26 cellular contexts compared by ENCODE assay signal in genomic region chr3:72949016-72949415, GRCh38. TPM values are rescaled to one million over a fixed set of nuclear protein-coding genes. Genes with fewer than 3 reads are reported as not detected.
A peak's percentile ranks its signal among the peaks of the same experiment; 100 is the strongest.
DNase-seq lines count a peak whose midpoint lies in the region; ATAC-seq and TF ChIP-seq lines count a peak whose summit lies in the region.
"Had no signal": no experiment of that assay in that cellular context is flagged by ENCODE, and none has a peak within 500 bp of the region (broad histone marks: within the 10 kb centered on the region; RNA-seq: fewer than 3 reads in every experiment).

No MANE protein-coding gene starts in this region.

- H3K27ac ChIP-seq in left ventricle myocardium inferior (replicated peaks) (no peak overlapping the region), right cardiac atrium (ENCODE audit: low read length) (peak overlapping the region; percentile 48), right lobe of liver (peak overlapping the region in 2 of 3 donors; percentile 62 to 78)
- H3K27ac ChIP-seq: BLaER1, KMS-11 had no signal

- TF ChIP-seq POLR2A in right lobe of liver (IDR thresholded peaks at IDR 0.05), result no peak

- no peak overlapping the region for H3K4me3 ChIP-seq in left ventricle myocardium inferior
- no peak overlapping the region for H3K4me3 ChIP-seq in right cardiac atrium (ENCODE audit: low read length)
- H3K4me3 ChIP-seq in right lobe of liver, result no peak overlapping the region
- H3K4me3 ChIP-seq: BLaER1, GM12878, HAP-1 had no signal

- DNase-seq in Right ventricle myocardium superior, result no peak
- no peak for DNase-seq in left ventricle myocardium inferior
- no peak for DNase-seq in right cardiac atrium
- peak; percentile 58 to 85 (median 82) for DNase-seq in right lobe of liver
- no peak for DNase-seq in C1 segment of cervical spinal cord (lab: John Stamatoyannopoulos, UW)
- no peak for DNase-seq in SHP77 treated with DMSO at 0.1 percent for 48 hours (lab: John Stamatoyannopoulos, UW)
- DNase-seq in NCI-H2227 treated with DMSO at 0.1 percent for 48 hours (lab: John Stamatoyannopoulos, UW), result no peak
- DNase-seq: CD4-positive, alpha-beta memory T cell; COR-L47; DMS79; EL; GDM1; GOT3; NCI-H1092 treated with DMSO at 0.1 percent for 48 hours; NCI-H1436; NCI-H187; NCI-H2171 treated with DMSO at 0.1 percent for 48 hours; NCI-H446; NCI-H526; NCI-H82; NK-92 treated with Interleukin-12 subunit alpha and Interleukin-12 subunit beta, amount 100 ng/mL, for 24 hours; PC-3 had no signal

- 71% methylated on average over 4 of the region's 4 CpGs for WGBS in right cardiac atrium
- WGBS in right lobe of liver (ENCODE audit: insufficient coverage, low coverage, low lambda C conversion rate, missing lambda C conversion rate), result 29% methylated on average over 2 of the region's 4 CpGs

- H3K27me3 ChIP-seq in left ventricle myocardium inferior (ENCODE audit: low read depth) (no peaks in the 10 kb centered on the region), right cardiac atrium (ENCODE audit: control insufficient read depth, insufficient read depth) (no peaks in the 10 kb centered on the region), right lobe of liver (no peaks in the 10 kb centered on the region)
- H3K27me3 ChIP-seq: BLaER1 had no signal

- H3K36me3 ChIP-seq in left ventricle myocardium inferior (no peaks in the 10 kb centered on the region), right lobe of liver (no peaks in the 10 kb centered on the region)
- H3K36me3 ChIP-seq: BLaER1, HAP-1 had no signal

- H3K9me3 ChIP-seq in left ventricle myocardium inferior (replicated peaks), result no peaks in the 10 kb centered on the region
- no peaks in the 10 kb centered on the region for H3K9me3 ChIP-seq in right cardiac atrium (ENCODE audit: control insufficient read depth, low read length)
- H3K9me3 ChIP-seq in right lobe of liver, result no peaks in the 10 kb centered on the region
- H3K9me3 ChIP-seq: BLaER1, HAP-1 had no signal

- intact Hi-C loops in Right ventricle myocardium superior (cut with DNase I), result no loop called here
- intact Hi-C loops in left ventricle myocardium inferior (cut with micrococcal nuclease), result no loop called here
- intact Hi-C loops in right cardiac atrium (cut with DNase I), result loop anchor here (5.0 to 10.0 kb wide), 3 partner anchors 46 to 106 kb away; partner anchors contain the start of gene PPP4R2 (in 2 of the 4)
- intact Hi-C loops in right lobe of liver (cut with DNase I), result loop anchor here in 1 of 2 donors (10.0 kb wide), 1 partner anchor 116 kb away; the partner anchor contains the start of gene EBLN2

- TF ChIP-seq CTCF in left ventricle myocardium inferior (IDR thresholded peaks at IDR 0.05; ENCODE audit: borderline replicate concordance) (no peak), right lobe of liver (IDR thresholded peaks at IDR 0.05) (no peak)

- peaks cover 8% of the 10 kb centered on the region for H3K4me1 ChIP-seq in left ventricle myocardium inferior
- H3K4me1 ChIP-seq in right cardiac atrium (ENCODE audit: control insufficient read depth, insufficient read depth, low read length), result peaks cover 6% of the 10 kb centered on the region
- peaks cover 0 to 43% (median 7%) of the 10 kb centered on the region in 4 donors for H3K4me1 ChIP-seq in right lobe of liver
- H3K4me1 ChIP-seq: HAP-1 had no signal

- ATAC-seq in Right ventricle myocardium superior (ENCODE audit: poor library complexity), result peak; percentile 54
- ATAC-seq in right cardiac atrium, result peak; percentile 45 to 69
- ATAC-seq in right lobe of liver, result peak; percentile 87 to 94 (median 90)
- ATAC-seq: GM12878, PC-3 had no signal

RNA-seq across cellular contexts. Expression of gene PPP4R2, which starts 47.6 kb away (rescaled TPM):
- total RNA-seq in Right ventricle myocardium superior (58.6 TPM), left ventricle myocardium inferior (55.5 TPM), right cardiac atrium (10 to 100 TPM; 52.0 to 73.7 (median 71.8) TPM), right lobe of liver (10 to 100 TPM; 23.7 to 56.1 (median 42.3) TPM)
- polyA plus RNA-seq in right cardiac atrium, result 18.3 TPM

Comparison
In these comparisons a context has a peak if more than half of its experiments do, and no peak if none do; other contexts are left out.
1. intact Hi-C loops: an anchor here in right cardiac atrium (5.0 to 10.0 kb wide); none called in Right ventricle myocardium superior and left ventricle myocardium inferior.
2. DNase-seq: peak in right lobe of liver (3 of 3); none in Right ventricle myocardium superior (single experiment), left ventricle myocardium inferior (single experiment), right cardiac atrium (0 of 3), C1 segment of cervical spinal cord (0 of 14), SHP77 treated with DMSO at 0.1 percent for 48 hours (single experiment) and NCI-H2227 treated with DMSO at 0.1 percent for 48 hours (single experiment).
3. Peak in every context shown above with its lines, with median percentiles within 50 percentile points of each other: ATAC-seq.